In the genomic region with DNA sequence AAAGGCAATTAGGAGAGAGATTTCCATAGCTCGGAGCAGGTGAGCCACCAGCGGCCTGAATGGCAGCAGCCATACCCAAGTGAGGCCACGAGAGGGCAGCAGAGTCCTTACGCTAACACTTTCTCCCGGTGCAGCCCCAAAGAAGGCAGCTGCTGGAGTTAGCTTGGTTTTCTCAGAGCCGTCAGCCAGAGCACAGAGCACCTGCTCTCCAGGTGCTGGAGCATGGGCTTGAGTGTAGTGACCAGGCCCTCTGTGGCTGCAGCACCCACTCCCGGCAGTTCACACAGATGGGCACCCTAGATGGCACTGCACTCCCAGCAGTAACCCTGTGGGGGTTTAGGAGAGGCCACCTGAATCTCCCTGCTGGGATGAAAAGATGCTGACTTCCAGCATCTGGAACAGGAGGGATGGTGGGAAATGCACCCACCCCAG, we compare ENCODE assay signal across 8 cellular contexts. TPM values are rescaled to one million over a fixed set of nuclear protein-coding genes. Genes with fewer than 3 reads are reported as not detected.
DNase-seq lines count a peak whose midpoint lies in the region; ATAC-seq and TF ChIP-seq lines count a peak whose summit lies in the region.

No MANE protein-coding gene starts in this region.

- TF ChIP-seq CTCF in endothelial cell (IDR thresholded peaks at IDR 0.05; ENCODE audit: unreplicated experiment), result peak; percentile 95

- no peaks in the 10 kb centered on the region for H3K9me3 Mint-ChIP-seq in activated CD8-positive, alpha-beta memory T cell treated with anti-CD3 and anti-CD28 coated beads, Interleukin-2, amount 10 ng/mL, durations not matched to agents 7 days and 5 days (ENCODE audit: low read depth)
- H3K9me3 Mint-ChIP-seq in endothelial cell (ENCODE audit: unreplicated experiment), result no peaks in the 10 kb centered on the region

- peak overlapping the region; percentile 40 for H3K27ac Mint-ChIP-seq in activated CD8-positive, alpha-beta memory T cell treated with anti-CD3 and anti-CD28 coated beads, Interleukin-2, amount 10 ng/mL, durations not matched to agents 7 days and 5 days
- no peak overlapping the region for H3K27ac Mint-ChIP-seq in endothelial cell (ENCODE audit: unreplicated experiment)

- CTCF ChIA-PET in activated CD8-positive, alpha-beta memory T cell treated with anti-CD3 and anti-CD28 coated beads, Interleukin-2, amount 10 ng/mL, durations not matched to agents 7 days and 5 days (lab: Charles Lee), result interaction anchor here (0.5 to 22.0 kb wide), 34 partner anchors 8 to 250 kb away, joined by 3 to 1096 read pairs (median 5); a partner anchor contains a TSS

- DNase-seq in AG08395 (ENCODE audit: low spot score) (peak; percentile 90), HuH-7 (ENCODE audit: low spot score) (peak; percentile 95), NOMO-1 treated with DMSO at 0.1 percent for 48 hours (lab: John Stamatoyannopoulos, UW; ENCODE audit: unreplicated experiment) (peak; percentile 67), endothelial cell (ENCODE audit: low spot score) (peak; percentile 84), midbrain (lab: John Stamatoyannopoulos, UW) (peak; percentile 88)
- peak; percentile 88 for DNase-seq in activated CD8-positive, alpha-beta memory T cell treated with anti-CD3 and anti-CD28 coated beads, Interleukin-2, amount 10 ng/mL, durations not matched to agents 7 days and 5 days
- peak; percentile 69 for DNase-seq in stimulated activated CD8-positive, alpha-beta memory T cell treated with anti-CD3 and anti-CD28 coated beads, Interleukin-4, amount 100 ng/mL, for 24 hours (ENCODE audit: low read depth)

- peaks cover 10% of the 10 kb centered on the region for H3K4me1 Mint-ChIP-seq in activated CD8-positive, alpha-beta memory T cell treated with anti-CD3 and anti-CD28 coated beads, Interleukin-2, amount 10 ng/mL, durations not matched to agents 7 days and 5 days
- H3K4me1 Mint-ChIP-seq in endothelial cell (ENCODE audit: unreplicated experiment), result peaks cover 11% of the 10 kb centered on the region

- H3K27me3 Mint-ChIP-seq in activated CD8-positive, alpha-beta memory T cell treated with anti-CD3 and anti-CD28 coated beads, Interleukin-2, amount 10 ng/mL, durations not matched to agents 7 days and 5 days, result peaks cover 8% of the 10 kb centered on the region
- H3K27me3 Mint-ChIP-seq in endothelial cell (ENCODE audit: unreplicated experiment), result peaks cover 14% of the 10 kb centered on the region

- ATAC-seq in GM19043 (IDR thresholded peaks at IDR 0.05; ENCODE audit: low read depth, unreplicated experiment), result peak; percentile 93
- ATAC-seq in activated CD8-positive, alpha-beta memory T cell treated with anti-CD3 and anti-CD28 coated beads, Interleukin-2, amount 10 ng/mL, durations not matched to agents 7 days and 5 days, result peak; percentile 88

- no peak overlapping the region for H3K4me3 Mint-ChIP-seq in activated CD8-positive, alpha-beta memory T cell treated with anti-CD3 and anti-CD28 coated beads, Interleukin-2, amount 10 ng/mL, durations not matched to agents 7 days and 5 days
- no peak overlapping the region for H3K4me3 Mint-ChIP-seq in endothelial cell (ENCODE audit: unreplicated experiment)

- H3K36me3 Mint-ChIP-seq in activated CD8-positive, alpha-beta memory T cell treated with anti-CD3 and anti-CD28 coated beads, Interleukin-2, amount 10 ng/mL, durations not matched to agents 7 days and 5 days, result no peaks in the 10 kb centered on the region
- peaks cover 13% of the 10 kb centered on the region for H3K36me3 Mint-ChIP-seq in endothelial cell (ENCODE audit: low read depth, unreplicated experiment)

RNA-seq across cellular contexts. Expression of a gene that starts 45.8 kb away (rescaled TPM):
- 1 to 10 TPM; 2.6 to 5.3 TPM for total RNA-seq in activated CD8-positive, alpha-beta memory T cell treated with anti-CD3 and anti-CD28 coated beads, Interleukin-2, amount 10 ng/mL, durations not matched to agents 7 days and 5 days
- 5.6 TPM for total RNA-seq in endothelial cell (ENCODE audit: unreplicated experiment)

RNA-seq across cellular contexts. Expression of a gene that starts 48.0 kb away (rescaled TPM):
- 1 to 10 TPM; 1.9 to 6.0 TPM for total RNA-seq in activated CD8-positive, alpha-beta memory T cell treated with anti-CD3 and anti-CD28 coated beads, Interleukin-2, amount 10 ng/mL, durations not matched to agents 7 days and 5 days
- total RNA-seq in endothelial cell (ENCODE audit: unreplicated experiment), result 3.6 TPM

Comparison
In these comparisons a context has a peak if more than half of its experiments do, and no peak if none do; other contexts are left out.
1. Peak in every context shown above with its lines: DNase-seq and ATAC-seq.